8 cellular contexts compared by ENCODE assay signal in the genomic region with DNA sequence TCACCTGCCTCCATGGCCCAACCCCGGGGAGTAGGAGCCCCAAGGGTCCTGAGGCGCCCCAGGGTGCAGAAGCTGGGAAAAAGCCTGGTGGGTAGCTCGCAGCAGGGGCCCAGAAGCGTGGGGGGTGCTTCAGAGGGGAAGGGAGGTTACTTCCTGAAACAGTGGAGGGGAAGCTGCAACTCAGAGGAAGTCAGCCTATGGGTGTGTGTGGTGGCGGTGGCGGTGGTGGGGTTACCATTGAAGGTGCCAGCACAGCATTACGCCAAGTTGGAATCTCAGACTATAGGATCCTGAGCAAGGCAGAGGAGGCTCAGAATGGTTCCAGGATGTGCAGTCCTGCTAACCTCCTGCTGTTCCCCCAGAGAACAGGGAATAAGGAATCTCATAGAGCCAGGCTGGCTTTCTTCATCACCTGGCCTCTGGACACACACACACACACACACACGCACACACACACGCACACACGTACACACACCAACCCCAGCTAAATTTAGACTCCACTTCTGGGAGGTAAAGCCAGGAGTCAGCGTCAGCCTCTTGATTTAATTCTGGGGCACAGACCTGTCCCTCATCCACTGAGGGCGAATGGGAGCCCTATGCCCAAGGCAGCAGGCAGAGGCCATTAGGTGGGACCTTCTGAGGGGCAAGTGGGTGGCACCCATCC. TPM values are rescaled to one million over a fixed set of nuclear protein-coding genes. Genes with fewer than 3 reads are reported as not detected.
A peak's percentile ranks its signal among the peaks of the same experiment; 100 is the strongest.
DNase-seq lines count a peak whose midpoint lies in the region; ATAC-seq lines count a peak whose summit lies in the region.

No MANE protein-coding gene starts in this region.

- peaks cover 42% of the 10 kb centered on the region for H3K4me1 Mint-ChIP-seq in activated naive CD4-positive, alpha-beta T cell treated with anti-CD3 and anti-CD28 coated beads, Interleukin-2, amount 10 ng/mL, durations not matched to agents 7 days and 5 days

- peaks cover 62% of the 10 kb centered on the region for H3K36me3 Mint-ChIP-seq in activated naive CD4-positive, alpha-beta T cell treated with anti-CD3 and anti-CD28 coated beads, Interleukin-2, amount 10 ng/mL, durations not matched to agents 7 days and 5 days

- ATAC-seq in GM21737 (IDR thresholded peaks at IDR 0.05; ENCODE audit: unreplicated experiment) (peak; percentile 23), sciatic nerve (peak; percentile 58), HG03565 (IDR thresholded peaks at IDR 0.05; ENCODE audit: unreplicated experiment) (no peak)

- no peaks in the 10 kb centered on the region for H3K9me3 Mint-ChIP-seq in activated naive CD4-positive, alpha-beta T cell treated with anti-CD3 and anti-CD28 coated beads, Interleukin-2, amount 10 ng/mL, durations not matched to agents 7 days and 5 days

- CTCF ChIA-PET in activated naive CD4-positive, alpha-beta T cell treated with anti-CD3 and anti-CD28 coated beads, Interleukin-2, amount 10 ng/mL, durations not matched to agents 7 days and 5 days (lab: Charles Lee), result interaction anchor here (0.7 to 3.3 kb wide), 17 partner anchors 9 to 268 kb away, joined by 3 to 23 read pairs (median 6); a partner anchor contains a TSS

- intact Hi-C loops in cardiac septum (cut with DNase I), result loop anchor here (2.0 to 5.0 kb wide), 2 partner anchors 14 to 42 kb away; a partner anchor contains a TSS
- intact Hi-C loops in sciatic nerve (cut with DNase I), result loop anchor here (10.0 kb wide), 1 partner anchor 130 kb away; no protein-coding TSS in a partner anchor

- H3K27me3 Mint-ChIP-seq in activated naive CD4-positive, alpha-beta T cell treated with anti-CD3 and anti-CD28 coated beads, Interleukin-2, amount 10 ng/mL, durations not matched to agents 7 days and 5 days, result peaks cover 4% of the 10 kb centered on the region

- DNase-seq in AML-193 (lab: John Stamatoyannopoulos, UW), result peak; percentile 75 to 81
- peak; percentile 97 for DNase-seq in SIG-M5 treated with dmso at 0.1 percent for 504 hours (lab: John Stamatoyannopoulos, UW; ENCODE audit: unreplicated experiment)
- DNase-seq in activated naive CD4-positive, alpha-beta T cell treated with anti-CD3 and anti-CD28 coated beads, Interleukin-2, amount 10 ng/mL, durations not matched to agents 7 days and 5 days, result peak; percentile 90
- DNase-seq in cardiac septum (ENCODE audit: low spot score), result peak; percentile 83
- DNase-seq in sciatic nerve (ENCODE audit: low spot score), result peak; percentile 70
- DNase-seq in DMS79 treated with DMSO at 0.1 percent for 48 hours (lab: John Stamatoyannopoulos, UW), result no peak

- H3K4me3 Mint-ChIP-seq in activated naive CD4-positive, alpha-beta T cell treated with anti-CD3 and anti-CD28 coated beads, Interleukin-2, amount 10 ng/mL, durations not matched to agents 7 days and 5 days, result peak overlapping the region; percentile 96

- peak overlapping the region; percentile 99 for H3K27ac Mint-ChIP-seq in activated naive CD4-positive, alpha-beta T cell treated with anti-CD3 and anti-CD28 coated beads, Interleukin-2, amount 10 ng/mL, durations not matched to agents 7 days and 5 days

RNA-seq across cellular contexts. Expression of a gene that starts 1.3 kb away (rescaled TPM):
- total RNA-seq in cardiac septum (42.7 TPM), sciatic nerve (78.9 TPM)

RNA-seq across cellular contexts. Expression of a gene that starts 13.1 kb away (rescaled TPM):
- total RNA-seq in cardiac septum (20.6 TPM), sciatic nerve (58.1 TPM)

RNA-seq across cellular contexts. Expression of a gene that starts 18.1 kb away (rescaled TPM):
- total RNA-seq in cardiac septum, result 40.2 TPM
- total RNA-seq in sciatic nerve, result 73.9 TPM

RNA-seq across cellular contexts. Expression of a gene that starts 22.4 kb away (rescaled TPM):
- total RNA-seq in cardiac septum (3.8 TPM), sciatic nerve (11.8 TPM)

RNA-seq across cellular contexts. Expression of a gene that starts 22.5 kb away (rescaled TPM):
- total RNA-seq in cardiac septum, result 45.7 TPM
- 59.6 TPM for total RNA-seq in sciatic nerve
